In genomic region chr3:34022147-34022546, GRCh38 we compare ENCODE assay signal across 14 cellular contexts.
A peak's percentile ranks its signal among the peaks of the same experiment; 100 is the strongest.
DNase-seq lines count a peak whose midpoint lies in the region; ATAC-seq and TF ChIP-seq lines count a peak whose summit lies in the region.
"Had no signal": no experiment of that assay in that cellular context is flagged by ENCODE, and none has a peak within 500 bp of the region (broad histone marks: within the 10 kb centered on the region; RNA-seq: fewer than 3 reads in every experiment).

No MANE protein-coding gene starts in this region.

- CTCF ChIA-PET in activated B cell treated with CpG ODN at 0.5 μM for 24 hours (lab: Charles Lee) = no interaction called here

- no peak for DNase-seq in activated B cell treated with CpG ODN at 0.5 μM for 24 hours
- DNase-seq in stimulated activated CD8-positive, alpha-beta memory T cell treated with anti-CD3 and anti-CD28 coated beads, Interleukin-4, amount 100 ng/mL, for 48 hours = no peak
- DNase-seq in Peyer's patch = no peak
- DNase-seq: BE2C; Caco-2; CD8-positive, alpha-beta memory T cell; DND-41; GF-D8 had no signal

- peaks cover 64% of the 10 kb centered on the region for H3K4me1 Mint-ChIP-seq in activated B cell treated with CpG ODN at 0.5 μM for 24 hours
- H3K4me1 Mint-ChIP-seq in stimulated activated memory B cell treated with anti-CD40 and anti-IgM and Interleukin-4, amounts not matched to agents 10 μg/mL and 1 μg/mL and 100 μg/mL, for 72 hours = peaks cover 41% of the 10 kb centered on the region

- POLR2A ChIA-PET in activated B cell treated with CpG ODN at 0.5 μM for 24 hours (lab: Charles Lee) = no interaction called here

- H3K27me3 Mint-ChIP-seq in activated B cell treated with CpG ODN at 0.5 μM for 24 hours = no peaks in the 10 kb centered on the region
- H3K27me3 Mint-ChIP-seq in stimulated activated memory B cell treated with anti-CD40 and anti-IgM and Interleukin-4, amounts not matched to agents 10 μg/mL and 1 μg/mL and 100 μg/mL, for 72 hours = peaks cover 45% of the 10 kb centered on the region

- intact Hi-C loops in activated B cell treated with CpG ODN at 0.5 μM for 24 hours (cut with micrococcal nuclease) = loop anchor here (5.0 kb wide), 1 partner anchor 180 kb away; no protein-coding TSS in a partner anchor

- H3K36me3 ChIP-seq in BLaER1 treated with 17β-estradiol and CSF1 and Interleukin-3, amounts not matched to agents 10 nM and 100 nM = no peaks in the 10 kb centered on the region
- H3K36me3 ChIP-seq in KOPT-K1 (ENCODE audit: insufficient read depth, low read length) (no peaks in the 10 kb centered on the region), Peyer's patch (no peaks in the 10 kb centered on the region)
- H3K36me3 ChIP-seq: BE2C had no signal

- H3K9ac ChIP-seq in BLaER1 treated with 17β-estradiol and CSF1 and Interleukin-3, amounts not matched to agents 10 nM and 100 nM = peak overlapping the region in 1 of 11 experiments; percentile 44; a peak in 1 of 22 replicates

- peak overlapping the region in 10 of 11 experiments; percentile 36 to 95 (median 87); a peak in 19 of 22 replicates for H3K4me2 ChIP-seq in BLaER1 treated with 17β-estradiol and CSF1 and Interleukin-3, amounts not matched to agents 10 nM and 100 nM

- H3K27ac Mint-ChIP-seq in activated B cell treated with CpG ODN at 0.5 μM for 24 hours = no peak overlapping the region
- H3K27ac Mint-ChIP-seq in stimulated activated memory B cell treated with anti-CD40 and anti-IgM and Interleukin-4, amounts not matched to agents 10 μg/mL and 1 μg/mL and 100 μg/mL, for 72 hours = peak overlapping the region; percentile 61

- no peaks in the 10 kb centered on the region for H3K27me3 ChIP-seq in BLaER1 treated with 17β-estradiol and CSF1 and Interleukin-3, amounts not matched to agents 10 nM and 100 nM
- H3K27me3 ChIP-seq in Peyer's patch = no peaks in the 10 kb centered on the region
- H3K27me3 ChIP-seq: BE2C had no signal

- H4K20me1 ChIP-seq in BLaER1 treated with 17β-estradiol and CSF1 and Interleukin-3, amounts not matched to agents 10 nM and 100 nM = no peaks in the 10 kb centered on the region

- no peaks in the 10 kb centered on the region for H3K9me3 Mint-ChIP-seq in activated B cell treated with CpG ODN at 0.5 μM for 24 hours
- H3K9me3 Mint-ChIP-seq in stimulated activated memory B cell treated with anti-CD40 and anti-IgM and Interleukin-4, amounts not matched to agents 10 μg/mL and 1 μg/mL and 100 μg/mL, for 72 hours = no peaks in the 10 kb centered on the region
- H3K9me3 Mint-ChIP-seq: CD8-positive, alpha-beta memory T cell had no signal

- ATAC-seq in activated B cell treated with CpG ODN at 0.5 μM for 24 hours (ENCODE audit: low read depth) = peak; percentile 25
- ATAC-seq in stimulated activated memory B cell treated with anti-CD40 and anti-IgM and Interleukin-4, amounts not matched to agents 10 μg/mL and 1 μg/mL and 100 μg/mL, for 72 hours = no peak
- no peak for ATAC-seq in HG03521 (IDR thresholded peaks at IDR 0.05; ENCODE audit: unreplicated experiment)
- ATAC-seq: HCT116 had no signal

- H3K9me3 ChIP-seq in BLaER1 treated with 17β-estradiol and CSF1 and Interleukin-3, amounts not matched to agents 10 nM and 100 nM (replicated peaks in 1 of 11) = peaks cover 0 to 21% (median 5%) of the 10 kb centered on the region in 11 experiments; a peak in 7 of 22 replicates
- no peaks in the 10 kb centered on the region for H3K9me3 ChIP-seq in KOPT-K1 (ENCODE audit: insufficient read depth, low read length, poor library complexity, severe bottlenecking)
- no peaks in the 10 kb centered on the region for H3K9me3 ChIP-seq in Peyer's patch
- H3K9me3 ChIP-seq: BE2C, Caco-2 had no signal

- no peak overlapping the region for H3K4me3 ChIP-seq in BLaER1 treated with 17β-estradiol and CSF1 and Interleukin-3, amounts not matched to agents 10 nM and 100 nM
- H3K4me3 ChIP-seq in Peyer's patch = no peak overlapping the region

- peak overlapping the region; percentile 36 for H3K4me3 Mint-ChIP-seq in activated B cell treated with CpG ODN at 0.5 μM for 24 hours
- no peak overlapping the region for H3K4me3 Mint-ChIP-seq in stimulated activated memory B cell treated with anti-CD40 and anti-IgM and Interleukin-4, amounts not matched to agents 10 μg/mL and 1 μg/mL and 100 μg/mL, for 72 hours
- H3K4me3 Mint-ChIP-seq: CD8-positive, alpha-beta memory T cell had no signal

- H3K27ac ChIP-seq in BLaER1 treated with 17β-estradiol and CSF1 and Interleukin-3, amounts not matched to agents 10 nM and 100 nM = peak overlapping the region in 6 of 11 experiments; percentile 16 to 64 (median 52); a peak in 9 of 22 replicates
- H3K27ac ChIP-seq in KOPT-K1 (ENCODE audit: low read depth, low read length, poor library complexity, severe bottlenecking) = peak overlapping the region; percentile 82
- no peak overlapping the region for H3K27ac ChIP-seq in Peyer's patch
- H3K27ac ChIP-seq: HL-60 had no signal

- TF ChIP-seq POLR2A in Peyer's patch (IDR thresholded peaks at IDR 0.05) = no peak

- TF ChIP-seq CTCF in activated B cell treated with CpG ODN at 0.5 μM for 24 hours (IDR thresholded peaks at IDR 0.05) = no peak
- TF ChIP-seq CTCF in Peyer's patch (IDR thresholded peaks at IDR 0.05) = no peak

- H3K36me3 Mint-ChIP-seq in activated B cell treated with CpG ODN at 0.5 μM for 24 hours (ENCODE audit: low read depth) = no peaks in the 10 kb centered on the region
- no peaks in the 10 kb centered on the region for H3K36me3 Mint-ChIP-seq in stimulated activated memory B cell treated with anti-CD40 and anti-IgM and Interleukin-4, amounts not matched to agents 10 μg/mL and 1 μg/mL and 100 μg/mL, for 72 hours

- H3K4me1 ChIP-seq in BLaER1 treated with 17β-estradiol and CSF1 and Interleukin-3, amounts not matched to agents 10 nM and 100 nM = peaks cover 34 to 72% (median 58%) of the 10 kb centered on the region in 10 experiments
- H3K4me1 ChIP-seq in Peyer's patch = no peaks in the 10 kb centered on the region
- H3K4me1 ChIP-seq: BE2C, Caco-2 had no signal

Comparison
In these comparisons a context has a peak if more than half of its experiments do, and no peak if none do; other contexts are left out.
1. H3K27ac ChIP-seq: peak in BLaER1 treated with 17β-estradiol and CSF1 and Interleukin-3, amounts not matched to agents 10 nM and 100 nM (6 of 11) and KOPT-K1 (single experiment); none in Peyer's patch (0 of 4).